Comparison of ENCODE assay signal across 29 cellular contexts in the genomic region with DNA sequence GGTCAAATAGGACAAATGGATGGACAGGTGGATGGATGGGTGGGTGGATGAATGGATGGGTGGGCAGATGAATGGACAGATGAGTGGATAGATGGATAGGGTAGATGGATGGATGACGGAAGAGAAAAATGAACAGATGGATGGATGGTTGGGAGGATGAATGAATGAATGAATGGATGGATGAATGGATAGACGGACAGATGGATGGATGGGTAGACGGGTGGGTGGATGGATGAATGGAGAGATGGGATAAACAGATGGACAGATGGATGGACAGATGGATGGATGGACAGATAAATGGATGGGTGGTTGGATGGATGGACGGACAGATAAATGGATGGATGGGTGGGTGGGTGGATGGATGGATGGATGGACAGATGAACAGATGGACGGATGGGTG.
"Had no signal": no experiment of that assay in that cellular context is flagged by ENCODE, and none has a peak within 500 bp of the region (broad histone marks: within the 10 kb centered on the region; RNA-seq: fewer than 3 reads in every experiment).

No MANE protein-coding gene starts in this region.

- H3K27me3 Mint-ChIP-seq: activated CD4-positive, alpha-beta memory T cell treated with anti-CD3 and anti-CD28 coated beads for 36 hours; activated CD4-positive, alpha-beta T cell treated with anti-CD3 and anti-CD28 coated beads, Interleukin-2, amount 10 ng/mL, durations not matched to agents 24 days and 14 days; activated CD8-positive, alpha-beta memory T cell treated with anti-CD3 and anti-CD28 coated beads, Interleukin-2, amount 10 ng/mL, durations not matched to agents 7 days and 5 days had no signal

- H3K27me3 ChIP-seq: brain microvascular endothelial cell, esophagus muscularis mucosa, foreskin keratinocyte, gastroesophageal sphincter had no signal

- H3K36me3 Mint-ChIP-seq: activated CD4-positive, alpha-beta memory T cell treated with anti-CD3 and anti-CD28 coated beads for 36 hours; activated CD8-positive, alpha-beta memory T cell treated with anti-CD3 and anti-CD28 coated beads, Interleukin-2, amount 10 ng/mL, durations not matched to agents 7 days and 5 days; activated naive CD8-positive, alpha-beta T cell had no signal

- H3K9me3 Mint-ChIP-seq: activated CD4-positive, alpha-beta T cell treated with anti-CD3 and anti-CD28 coated beads, Interleukin-2, amount 10 ng/mL, durations not matched to agents 24 days and 14 days had no signal

- DNase-seq: activated CD4-positive, alpha-beta memory T cell treated with anti-CD3 and anti-CD28 coated beads for 36 hours; activated CD4-positive, alpha-beta T cell treated with anti-CD3 and anti-CD28 coated beads for 36 hours; activated CD4-positive, alpha-beta T cell treated with anti-CD3 and anti-CD28 coated beads, Interleukin-2, amount 10 ng/mL, durations not matched to agents 24 days and 14 days; activated CD4-positive, CD25-positive, alpha-beta regulatory T cell; activated CD4-positive, CD25-positive, alpha-beta regulatory T cell treated with anti-CD3 and anti-CD28 coated beads, Interleukin-2, amount 50 U/mL, for 72 hours; activated CD8-positive, alpha-beta memory T cell treated with anti-CD3 and anti-CD28 coated beads, Interleukin-2, amount 10 ng/mL, durations not matched to agents 7 days and 5 days; activated CD8-positive, alpha-beta memory T cell treated with anti-CD3 and anti-CD28 coated beads, Interleukin-2, amount 50 U/mL, for 4 hours; activated CD8-positive, alpha-beta T cell treated with anti-CD3 and anti-CD28 coated beads, Interleukin-2, amount 10 ng/mL, durations not matched to agents 7 days and 5 days; activated effector memory CD4-positive, alpha-beta T cell treated with anti-CD3 and anti-CD28 coated beads, Interleukin-2, amount 50 U/mL, for 16 hours; activated naive CD4-positive, alpha-beta T cell; activated naive CD4-positive, alpha-beta T cell treated with anti-CD3 and anti-CD28 coated beads, Interleukin-2, amount 50 U/mL, for 16 hours; activated T-cell treated with anti-CD3 and anti-CD28 coated beads, Interleukin-2, amount 50 U/mL, for 1 hour; activated T-cell treated with anti-CD3 and anti-CD28 coated beads, Interleukin-2, amount 50 U/mL, for 48 hours; amniotic stem cell; brain microvascular endothelial cell; cortex of kidney; dermis blood vessel endothelial cell; effector CD4-positive, alpha-beta T cell; effector memory CD8-positive, alpha-beta T cell; erythroblast; foreskin keratinocyte; T-helper 2 cell had no signal

- H3K4me3 ChIP-seq: esophagus muscularis mucosa, gastroesophageal sphincter had no signal

- H3K4me1 ChIP-seq: esophagus muscularis mucosa, foreskin keratinocyte, gastroesophageal sphincter had no signal

- H3K27ac Mint-ChIP-seq: activated CD4-positive, alpha-beta memory T cell treated with anti-CD3 and anti-CD28 coated beads for 36 hours; activated CD4-positive, alpha-beta T cell treated with anti-CD3 and anti-CD28 coated beads for 36 hours; activated CD4-positive, alpha-beta T cell treated with anti-CD3 and anti-CD28 coated beads, Interleukin-2, amount 10 ng/mL, durations not matched to agents 24 days and 14 days; activated CD8-positive, alpha-beta memory T cell treated with anti-CD3 and anti-CD28 coated beads, Interleukin-2, amount 10 ng/mL, durations not matched to agents 7 days and 5 days; activated CD8-positive, alpha-beta T cell treated with anti-CD3 and anti-CD28 coated beads, Interleukin-2, amount 10 ng/mL, durations not matched to agents 7 days and 5 days; activated naive CD8-positive, alpha-beta T cell; activated T-helper 1 cell treated with anti-CD3 and anti-CD28 coated beads, Interleukin-12 subunit alpha, Interleukin-12 subunit beta, Interleukin-2, Interleukin-4 antibody, amounts not matched to agents 30 ng/mL and 10 ng/mL and 1 ng/mL, durations not matched to agents 14 hours and 24 hours and 36 hours; activated T-helper 2 cell treated with anti-CD3 and anti-CD28 coated beads, Interferon-gamma antibody, Interleukin-2, Interleukin-4, amounts not matched to agents 10 μg/mL and 5 μg/mL and 100 μg/mL, durations not matched to agents 14 hours and 24 hours and 36 hours; effector memory CD8-positive, alpha-beta T cell had no signal

- H3K4me3 Mint-ChIP-seq: activated CD4-positive, alpha-beta memory T cell treated with anti-CD3 and anti-CD28 coated beads for 36 hours; activated CD4-positive, alpha-beta T cell treated with anti-CD3 and anti-CD28 coated beads for 36 hours; activated CD4-positive, alpha-beta T cell treated with anti-CD3 and anti-CD28 coated beads, Interleukin-2, amount 10 ng/mL, durations not matched to agents 24 days and 14 days; activated CD8-positive, alpha-beta memory T cell treated with anti-CD3 and anti-CD28 coated beads, Interleukin-2, amount 10 ng/mL, durations not matched to agents 7 days and 5 days; activated CD8-positive, alpha-beta T cell treated with anti-CD3 and anti-CD28 coated beads, Interleukin-2, amount 10 ng/mL, durations not matched to agents 7 days and 5 days; activated naive CD8-positive, alpha-beta T cell; activated T-helper 1 cell treated with anti-CD3 and anti-CD28 coated beads, Interleukin-12 subunit alpha, Interleukin-12 subunit beta, Interleukin-2, Interleukin-4 antibody, amounts not matched to agents 30 ng/mL and 10 ng/mL and 1 ng/mL, durations not matched to agents 14 hours and 24 hours and 36 hours; effector memory CD8-positive, alpha-beta T cell had no signal

- ATAC-seq: activated CD4-positive, alpha-beta T cell treated with anti-CD3 and anti-CD28 coated beads for 36 hours; activated CD8-positive, alpha-beta memory T cell treated with anti-CD3 and anti-CD28 coated beads, Interleukin-2, amount 10 ng/mL, durations not matched to agents 7 days and 5 days; activated CD8-positive, alpha-beta T cell treated with anti-CD3 and anti-CD28 coated beads, Interleukin-2, amount 10 ng/mL, durations not matched to agents 7 days and 5 days; effector memory CD8-positive, alpha-beta T cell; foreskin keratinocyte; gastroesophageal sphincter had no signal

- H3K4me1 Mint-ChIP-seq: activated CD4-positive, alpha-beta T cell treated with anti-CD3 and anti-CD28 coated beads for 36 hours; activated CD4-positive, alpha-beta T cell treated with anti-CD3 and anti-CD28 coated beads, Interleukin-2, amount 10 ng/mL, durations not matched to agents 24 days and 14 days; activated CD8-positive, alpha-beta memory T cell treated with anti-CD3 and anti-CD28 coated beads, Interleukin-2, amount 10 ng/mL, durations not matched to agents 7 days and 5 days had no signal

- H3K36me3 ChIP-seq: brain microvascular endothelial cell, esophagus muscularis mucosa, gastroesophageal sphincter had no signal

- H3K9me3 ChIP-seq: esophagus muscularis mucosa, gastroesophageal sphincter had no signal

- H3K27ac ChIP-seq: brain microvascular endothelial cell, esophagus muscularis mucosa, foreskin keratinocyte, gastroesophageal sphincter had no signal

- FAIRE-seq: astrocyte, colon had no signal
